9 cellular contexts compared by ENCODE assay signal in genomic region chr4:113278324-113278934, GRCh38.
DNase-seq lines count a peak whose midpoint lies in the region; ATAC-seq and TF ChIP-seq lines count a peak whose summit lies in the region.
"Had no signal": no experiment of that assay in that cellular context is flagged by ENCODE, and none has a peak within 500 bp of the region (broad histone marks: within the 10 kb centered on the region; RNA-seq: fewer than 3 reads in every experiment).

No MANE protein-coding gene starts in this region.

- no peaks in the 10 kb centered on the region for H3K4me1 Mint-ChIP-seq in neural crest cell

- TF ChIP-seq POLR2A in tibial nerve (IDR thresholded peaks at IDR 0.05): no peak

- no peak overlapping the region for H3K27ac Mint-ChIP-seq in neural crest cell (ENCODE audit: unreplicated experiment)
- H3K27ac Mint-ChIP-seq: dendritic cell treated with granulocyte-macrophage colony-stimulating factor and Interleukin-4, amounts not matched to agents 40 ng/mL and 50 ng/mL, for 4 days had no signal

- in situ Hi-C loops in Caki2 (cut with HindIII; ENCODE audit: low pct_unique_long_range_greater_than_20kb, low sequenced_read_pairs): no loop called here

- H3K27me3 ChIP-seq in tibial nerve: no peaks in the 10 kb centered on the region

- H3K4me3 ChIP-seq in tibial nerve: no peak overlapping the region

- no peak overlapping the region for H3K27ac ChIP-seq in tibial nerve

- ATAC-seq in GM19397 (IDR thresholded peaks at IDR 0.05; ENCODE audit: unreplicated experiment) (peak; percentile 98), HG03439 (IDR thresholded peaks at IDR 0.05; ENCODE audit: unreplicated experiment) (peak; percentile 98)

- H3K4me1 ChIP-seq in tibial nerve: no peaks in the 10 kb centered on the region

- WGBS in tibial nerve, 2 donors: 51 to 53% methylated on average over 8 of the region's 8 CpGs

- no peak overlapping the region for H3K4me3 Mint-ChIP-seq in neural crest cell
- H3K4me3 Mint-ChIP-seq: dendritic cell treated with granulocyte-macrophage colony-stimulating factor and Interleukin-4, amounts not matched to agents 40 ng/mL and 50 ng/mL, for 4 days had no signal

- DNase-seq in Caki2 (ENCODE audit: low read depth) (peak; percentile 63), NCI-H82 treated with DMSO at 0.1 percent for 48 hours (lab: John Stamatoyannopoulos, UW; ENCODE audit: unreplicated experiment) (peak; percentile 23), fibroblast of gingiva (ENCODE audit: low read depth) (peak; percentile 71), neural crest cell (ENCODE audit: low read depth, low spot score) (peak; percentile 78), tibial nerve (ENCODE audit: low spot score in 2 of 2) (peak; percentile 38 to 70)
- peak; percentile 72 for DNase-seq in activated CD8-positive, alpha-beta memory T cell treated with anti-CD3 and anti-CD28 coated beads for 24 hours

- H3K36me3 Mint-ChIP-seq in neural crest cell (ENCODE audit: low read depth): peaks cover 4% of the 10 kb centered on the region

- no peaks in the 10 kb centered on the region for H3K9me3 Mint-ChIP-seq in neural crest cell
- H3K9me3 Mint-ChIP-seq: dendritic cell treated with granulocyte-macrophage colony-stimulating factor and Interleukin-4, amounts not matched to agents 40 ng/mL and 50 ng/mL, for 4 days had no signal

- H3K27me3 Mint-ChIP-seq in neural crest cell (ENCODE audit: low read depth): no peaks in the 10 kb centered on the region
- H3K27me3 Mint-ChIP-seq: dendritic cell treated with granulocyte-macrophage colony-stimulating factor and Interleukin-4, amounts not matched to agents 40 ng/mL and 50 ng/mL, for 4 days had no signal

- H3K36me3 ChIP-seq in tibial nerve: peaks cover 0 to 30% (median 0%) of the 10 kb centered on the region in 3 donors

- TF ChIP-seq CTCF in neural crest cell (conservative IDR thresholded peaks at IDR 0.05): peak; percentile 79
- peak; percentile 37 to 66 (median 57) for TF ChIP-seq CTCF in tibial nerve (IDR thresholded peaks at IDR 0.05)

- no peak for TF ChIP-seq EP300 in tibial nerve (IDR thresholded peaks at IDR 0.05)

- H3K9me3 ChIP-seq in tibial nerve: no peaks in the 10 kb centered on the region

Comparison
In these comparisons a context has a peak if more than half of its experiments do, and no peak if none do; other contexts are left out.
1. DNase-seq: peak in every context shown above with its lines; median percentile 78 in neural crest cell; 72 in activated CD8-positive, alpha-beta memory T cell treated with anti-CD3 and anti-CD28 coated beads for 24 hours; 71 in fibroblast of gingiva; 63 in Caki2; 54 in tibial nerve; 23 in NCI-H82 treated with DMSO at 0.1 percent for 48 hours.